In the genomic region with DNA sequence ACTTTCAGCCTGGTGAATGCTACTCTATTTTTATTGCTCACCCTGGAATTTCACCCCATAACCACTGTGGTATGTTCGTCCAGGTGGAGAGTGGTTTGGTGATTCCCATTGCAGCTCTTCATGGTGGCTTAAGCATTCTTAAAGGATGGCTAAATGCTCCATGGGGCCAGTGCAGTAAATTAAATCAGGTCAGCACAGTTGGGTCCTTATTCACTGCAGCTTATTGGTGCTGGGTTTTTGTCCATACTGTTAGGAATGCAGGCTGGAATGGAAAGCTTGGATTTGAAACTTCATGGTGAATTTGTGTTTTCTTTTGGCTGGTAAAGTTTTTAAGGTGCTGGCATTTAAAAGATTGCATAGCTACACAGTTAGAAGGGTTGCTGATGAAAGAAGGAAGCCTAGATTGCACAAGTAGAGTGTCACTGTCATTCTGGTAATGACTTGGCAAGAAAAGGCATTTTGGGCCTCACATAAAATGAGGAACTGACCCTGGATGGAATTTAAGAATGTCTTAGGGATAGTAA, we compare ENCODE assay signal across 8 cellular contexts. TPM values are rescaled to one million over a fixed set of nuclear protein-coding genes. Genes with fewer than 3 reads are reported as not detected.
A peak's percentile ranks its signal among the peaks of the same experiment; 100 is the strongest.
DNase-seq lines count a peak whose midpoint lies in the region; ATAC-seq, FAIRE-seq and TF ChIP-seq lines count a peak whose summit lies in the region.

No MANE protein-coding gene starts in this region.

- ATAC-seq in GM21423 (IDR thresholded peaks at IDR 0.05; ENCODE audit: unreplicated experiment) (peak; percentile 92), GM19023 (IDR thresholded peaks at IDR 0.05; ENCODE audit: unreplicated experiment) (no peak)

- H3K27me3 ChIP-seq in BJ (ENCODE audit: control insufficient read depth, insufficient read depth, low read length): no peaks in the 10 kb centered on the region
- H3K27me3 ChIP-seq in mammary epithelial cell (ENCODE audit: insufficient read depth, low read length): no peaks in the 10 kb centered on the region
- H3K27me3 ChIP-seq in dorsolateral prefrontal cortex: no peaks in the 10 kb centered on the region

- H3K4me3 ChIP-seq in BJ (ENCODE audit: low read depth, low read length) (no peak overlapping the region), mammary epithelial cell (replicated peaks in 1 of 3; ENCODE audit: insufficient read depth in 1 of 3, low read depth in 2 of 3, low read length in 3 of 3) (no peak overlapping the region), dorsolateral prefrontal cortex (no peak overlapping the region)

- H3K27ac ChIP-seq in mammary epithelial cell (ENCODE audit: insufficient read depth, low read depth, low read length) (no peak overlapping the region), dorsolateral prefrontal cortex (peak overlapping the region in 11 of 59 donors; percentile 1 to 71 (median 41))

- no peak overlapping the region for H3K4me2 ChIP-seq in mammary epithelial cell (ENCODE audit: insufficient read depth, low read depth, low read length)

- DNase-seq in BJ (ENCODE audit: low read depth): peak; percentile 98
- DNase-seq in HTR-8/SVneo (ENCODE audit: insufficient read length, low spot score): peak; percentile 29
- peak; percentile 79 for DNase-seq in mammary epithelial cell
- DNase-seq in pons (ENCODE audit: low spot score): peak; percentile 82
- no peak for DNase-seq in dorsolateral prefrontal cortex
- no peak for DNase-seq in DMS53 treated with DMSO at 0.1 percent for 48 hours (lab: John Stamatoyannopoulos, UW; ENCODE audit: unreplicated experiment)

- peaks cover 33% of the 10 kb centered on the region for H3K79me2 ChIP-seq in mammary epithelial cell (ENCODE audit: insufficient read depth, low read length)

- CTCF ChIA-PET in BJ (lab: Yijun Ruan, JAX): interaction anchor here (0.7 to 1.7 kb wide), 2 partner anchors 27 to 34 kb away, joined by 3 to 4 read pairs; no protein-coding TSS in a partner anchor
- CTCF ChIA-PET in mammary epithelial cell (lab: Charles Lee; ENCODE audit: low non-redundant PET): no interaction called here

- H2AFZ ChIP-seq in mammary epithelial cell (ENCODE audit: low read depth, low read length): no peak overlapping the region

- in situ Hi-C loops in mammary epithelial cell (cut with MboI; ENCODE audit: low sequenced_read_pairs in 2 of 2): no loop called here

- no peak overlapping the region for H3K9ac ChIP-seq in mammary epithelial cell (ENCODE audit: insufficient read depth, low read length)

- dilution Hi-C loops in mammary epithelial cell (cut with HindIII; ENCODE audit: low sequenced_read_pairs): loop anchor here (5.0 kb wide), 1 partner anchor 76 kb away; no protein-coding TSS in a partner anchor

- no peaks in the 10 kb centered on the region for H4K20me1 ChIP-seq in mammary epithelial cell (ENCODE audit: insufficient read depth, low read length)

- no TSS peak for BruUV-seq in mammary epithelial cell (replicated peaks; lab: Mats Ljungman, UMichigan)

- WGBS in mammary epithelial cell (ENCODE audit: low coverage, missing lambda C conversion rate): 22% methylated on average over 1 of the region's 1 CpG

- peaks cover 7% of the 10 kb centered on the region for H3K4me1 ChIP-seq in mammary epithelial cell (ENCODE audit: insufficient read depth, low read length)

- POLR2A ChIA-PET in BJ (lab: Charles Lee): interaction anchor here (0.7 to 1.2 kb wide), 3 partner anchors 13 to 40 kb away, joined by 3 to 4 read pairs (median 3); partner anchors contain the start of gene TLE4

- FAIRE-seq in HTR-8/SVneo (lab: Jason Lieb, UNC): no peak

- no peaks in the 10 kb centered on the region for H3K9me3 ChIP-seq in mammary epithelial cell (replicated peaks; ENCODE audit: insufficient read depth, low read length)

- intact Hi-C loops in mammary epithelial cell (cut with micrococcal nuclease): loop anchor here (5.0 kb wide), 1 partner anchor 61 kb away; no protein-coding TSS in a partner anchor
- intact Hi-C loops in dorsolateral prefrontal cortex (cut with DNase I): no loop called here

- TF ChIP-seq CTCF in BJ (IDR thresholded peaks at IDR 0.05; ENCODE audit: insufficient read depth, low read depth, low read length) (no peak), mammary epithelial cell (conservative IDR thresholded peaks at IDR 0.05 in 1 of 2, IDR thresholded peaks at IDR 0.05 in 1 of 2; ENCODE audit: extremely low read depth in 1 of 2, insufficient read depth in 1 of 2, low read depth in 1 of 2, low read length in 2 of 2) (no peak), dorsolateral prefrontal cortex (IDR thresholded peaks at IDR 0.05 in 54 of 56, conservative IDR thresholded peaks at IDR 0.05 in 2 of 56; ENCODE audit: low read depth in 1 of 56, partially characterized antibody in 56 of 56) (no peak)

- 0 out of 2 replicates have a peak, but pooled peaks cover 1% of the 10 kb centered on the region for H3K36me3 ChIP-seq in BJ (ENCODE audit: control insufficient read depth, insufficient read depth, low read length)
- H3K36me3 ChIP-seq in mammary epithelial cell (ENCODE audit: insufficient read depth, low read length): no peaks in the 10 kb centered on the region

RNA-seq across cellular contexts. Expression of gene TLE4, which starts 39.4 kb away (rescaled TPM):
- polyA plus RNA-seq in BJ (2011; rRNA removed) (152 and 154 TPM in 2 replicates), mammary epithelial cell (26.0 TPM)
- 262 and 397 TPM in 2 replicates for polyA minus RNA-seq in BJ (2011; rRNA and poly(A)+ RNA removed)
- total RNA-seq in mammary epithelial cell (10 to 100 TPM; 32.8 to 38.4 TPM), dorsolateral prefrontal cortex (100 to 1,000 TPM in 75 of 120 experiments, 10 to 100 TPM in 45; 47.8 to 183 (median 109) TPM)
- 63.0 TPM for polyA minus RNA-seq in mammary epithelial cell

Comparison
In these comparisons a context has a peak if more than half of its experiments do, and no peak if none do; other contexts are left out.
1. DNase-seq: peak in BJ (single experiment), HTR-8/SVneo (single experiment), mammary epithelial cell (single experiment) and pons (single experiment); none in dorsolateral prefrontal cortex (0 of 10) and DMS53 treated with DMSO at 0.1 percent for 48 hours (single experiment).